In genomic region chr1:161162806-161163205, GRCh38 we compare ENCODE assay signal across 21 cellular contexts. TPM values are rescaled to one million over a fixed set of nuclear protein-coding genes. Genes with fewer than 3 reads are reported as not detected.
DNase-seq lines count a peak whose midpoint lies in the region; ATAC-seq and TF ChIP-seq lines count a peak whose summit lies in the region.
"Had no signal": no experiment of that assay in that cellular context is flagged by ENCODE, and none has a peak within 500 bp of the region (broad histone marks: within the 10 kb centered on the region; RNA-seq: fewer than 3 reads in every experiment).

No MANE protein-coding gene starts in this region.

- H4K20me1 ChIP-seq in OCI-LY7 (ENCODE audit: insufficient read depth, low read length) = no peaks in the 10 kb centered on the region

- POLR2A ChIA-PET in RWPE1 (lab: Yijun Ruan, JAX; ENCODE audit: low non-redundant PET) = no interaction called here
- POLR2A ChIA-PET in OCI-LY7 (lab: Charles Lee) = no interaction called here
- POLR2A ChIA-PET in activated CD4-positive, alpha-beta T cell treated with anti-CD3 and anti-CD28 coated beads for 36 hours (lab: Charles Lee) = no interaction called here

- no peak overlapping the region for H3K4me3 ChIP-seq in OCI-LY7 (ENCODE audit: low read depth, low read length, poor library complexity, severe bottlenecking)
- H3K4me3 ChIP-seq: heart right ventricle, left ventricle myocardium inferior had no signal

- no peak overlapping the region for H3K4me3 Mint-ChIP-seq in activated naive CD8-positive, alpha-beta T cell
- H3K4me3 Mint-ChIP-seq in activated naive CD8-positive, alpha-beta T cell treated with anti-CD3 and anti-CD28 coated beads for 36 hours = no peak overlapping the region
- peak overlapping the region; percentile 6 for H3K4me3 Mint-ChIP-seq in glutamatergic neuron (ENCODE audit: unreplicated experiment)
- H3K4me3 Mint-ChIP-seq in stimulated activated effector memory CD8-positive, alpha-beta T cell treated with anti-CD3 and anti-CD28 coated beads, Interleukin-12 subunit alpha, Interleukin-12 subunit beta, amount 100 ng/mL, for 72 hours = no peak overlapping the region
- H3K4me3 Mint-ChIP-seq in activated CD4-positive, alpha-beta T cell treated with anti-CD3 and anti-CD28 coated beads for 36 hours = no peak overlapping the region

- no peak overlapping the region for H2AFZ ChIP-seq in OCI-LY7 (ENCODE audit: low read length)

- H3K27ac Mint-ChIP-seq in activated naive CD8-positive, alpha-beta T cell = peak overlapping the region; percentile 31
- no peak overlapping the region for H3K27ac Mint-ChIP-seq in activated naive CD8-positive, alpha-beta T cell treated with anti-CD3 and anti-CD28 coated beads for 36 hours
- no peak overlapping the region for H3K27ac Mint-ChIP-seq in glutamatergic neuron (ENCODE audit: unreplicated experiment)
- H3K27ac Mint-ChIP-seq in stimulated activated effector memory CD8-positive, alpha-beta T cell treated with anti-CD3 and anti-CD28 coated beads, Interleukin-12 subunit alpha, Interleukin-12 subunit beta, amount 100 ng/mL, for 72 hours = peak overlapping the region; percentile 97
- H3K27ac Mint-ChIP-seq in activated CD4-positive, alpha-beta T cell treated with anti-CD3 and anti-CD28 coated beads for 36 hours = no peak overlapping the region

- H3K36me3 ChIP-seq in OCI-LY7 (ENCODE audit: insufficient read depth, low read length) = peaks cover 33% of the 10 kb centered on the region; the same call in 1 of the 2 replicates

- intact Hi-C loops in OCI-LY7 (cut with micrococcal nuclease; ENCODE audit: unreplicated experiment) = no loop called here
- intact Hi-C loops in activated CD4-positive, alpha-beta T cell treated with anti-CD3 and anti-CD28 coated beads for 36 hours (cut with DNase I, micrococcal nuclease) = no loop called here

- peaks cover 5% of the 10 kb centered on the region for H3K36me3 Mint-ChIP-seq in activated naive CD8-positive, alpha-beta T cell
- H3K36me3 Mint-ChIP-seq in activated naive CD8-positive, alpha-beta T cell treated with anti-CD3 and anti-CD28 coated beads for 36 hours = peaks cover 16% of the 10 kb centered on the region
- H3K36me3 Mint-ChIP-seq in glutamatergic neuron (ENCODE audit: unreplicated experiment) = no peaks in the 10 kb centered on the region
- peaks cover 74% of the 10 kb centered on the region for H3K36me3 Mint-ChIP-seq in stimulated activated effector memory CD8-positive, alpha-beta T cell treated with anti-CD3 and anti-CD28 coated beads, Interleukin-12 subunit alpha, Interleukin-12 subunit beta, amount 100 ng/mL, for 72 hours
- peaks cover 40% of the 10 kb centered on the region for H3K36me3 Mint-ChIP-seq in activated CD4-positive, alpha-beta T cell treated with anti-CD3 and anti-CD28 coated beads for 36 hours (ENCODE audit: low read depth)

- peaks cover 31% of the 10 kb centered on the region for H3K4me1 ChIP-seq in OCI-LY7 (ENCODE audit: insufficient read depth, low read length, poor library complexity, severe bottlenecking)

- H3K9me3 Mint-ChIP-seq in activated naive CD8-positive, alpha-beta T cell (ENCODE audit: low read depth) = no peaks in the 10 kb centered on the region
- H3K9me3 Mint-ChIP-seq in activated naive CD8-positive, alpha-beta T cell treated with anti-CD3 and anti-CD28 coated beads for 36 hours = no peaks in the 10 kb centered on the region
- peaks cover 11% of the 10 kb centered on the region for H3K9me3 Mint-ChIP-seq in glutamatergic neuron (ENCODE audit: unreplicated experiment)
- H3K9me3 Mint-ChIP-seq in stimulated activated effector memory CD8-positive, alpha-beta T cell treated with anti-CD3 and anti-CD28 coated beads, Interleukin-12 subunit alpha, Interleukin-12 subunit beta, amount 100 ng/mL, for 72 hours = no peaks in the 10 kb centered on the region
- no peaks in the 10 kb centered on the region for H3K9me3 Mint-ChIP-seq in activated CD4-positive, alpha-beta T cell treated with anti-CD3 and anti-CD28 coated beads for 36 hours (ENCODE audit: low read depth)

- ATAC-seq in stimulated activated effector memory CD8-positive, alpha-beta T cell treated with anti-CD3 and anti-CD28 coated beads, Interleukin-12 subunit alpha, Interleukin-12 subunit beta, amount 100 ng/mL, for 72 hours = no peak
- ATAC-seq in activated CD4-positive, alpha-beta T cell treated with anti-CD3 and anti-CD28 coated beads for 36 hours = no peak
- ATAC-seq: heart right ventricle, Right ventricle myocardium inferior had no signal

- TF ChIP-seq CTCF in RWPE1 (conservative IDR thresholded peaks at IDR 0.05; ENCODE audit: low read depth) (no peak), glutamatergic neuron (IDR thresholded peaks at IDR 0.05; ENCODE audit: partially characterized antibody, unreplicated experiment) (no peak), OCI-LY7 (conservative IDR thresholded peaks at IDR 0.05; ENCODE audit: low read length) (no peak)

- no peaks in the 10 kb centered on the region for H3K27me3 Mint-ChIP-seq in activated naive CD8-positive, alpha-beta T cell
- no peaks in the 10 kb centered on the region for H3K27me3 Mint-ChIP-seq in activated naive CD8-positive, alpha-beta T cell treated with anti-CD3 and anti-CD28 coated beads for 36 hours
- H3K27me3 Mint-ChIP-seq in glutamatergic neuron (ENCODE audit: unreplicated experiment) = peaks cover 13% of the 10 kb centered on the region
- H3K27me3 Mint-ChIP-seq in activated CD4-positive, alpha-beta T cell treated with anti-CD3 and anti-CD28 coated beads for 36 hours = no peaks in the 10 kb centered on the region

- H3K9me3 ChIP-seq in OCI-LY7 (ENCODE audit: low read length) = no peaks in the 10 kb centered on the region
- H3K9me3 ChIP-seq: heart right ventricle, left ventricle myocardium inferior had no signal

- no TSS peak for BruUV-seq in OCI-LY7 (replicated peaks; lab: Mats Ljungman, UMichigan)

- no peaks in the 10 kb centered on the region for H3K9me2 ChIP-seq in OCI-LY7 (ENCODE audit: insufficient read depth, low read length)

- CTCF ChIA-PET in RWPE1 (lab: Yijun Ruan, JAX) = no interaction called here
- CTCF ChIA-PET in OCI-LY7 (lab: Charles Lee; ENCODE audit: unreplicated experiment) = no interaction called here
- CTCF ChIA-PET in activated CD4-positive, alpha-beta T cell treated with anti-CD3 and anti-CD28 coated beads for 36 hours (lab: Charles Lee) = interaction anchor here (0.6 to 1.8 kb wide), 4 partner anchors 14 to 40 kb away, joined by 3 to 5 read pairs (median 3); partner anchors contain the start of genes B4GALT3 and NDUFS2

- H3K4me2 ChIP-seq in OCI-LY7 (ENCODE audit: low read length) = no peak overlapping the region

- H3K27ac ChIP-seq in RWPE1 (peak overlapping the region; percentile 25), OCI-LY7 (ENCODE audit: low read depth, low read length, poor library complexity, severe bottlenecking) (no peak overlapping the region)
- H3K27ac ChIP-seq: brain microvascular endothelial cell, heart right ventricle, left ventricle myocardium inferior had no signal

- H3K79me2 ChIP-seq in OCI-LY7 (ENCODE audit: insufficient read depth, low read depth, low read length) = peaks cover 4% of the 10 kb centered on the region; the same call in 1 of the 2 replicates

- H3K4me1 Mint-ChIP-seq in activated naive CD8-positive, alpha-beta T cell (ENCODE audit: low read depth) = peaks cover 54% of the 10 kb centered on the region
- peaks cover 47% of the 10 kb centered on the region for H3K4me1 Mint-ChIP-seq in activated naive CD8-positive, alpha-beta T cell treated with anti-CD3 and anti-CD28 coated beads for 36 hours
- peaks cover 18% of the 10 kb centered on the region for H3K4me1 Mint-ChIP-seq in glutamatergic neuron (ENCODE audit: low read depth, unreplicated experiment)
- H3K4me1 Mint-ChIP-seq in stimulated activated effector memory CD8-positive, alpha-beta T cell treated with anti-CD3 and anti-CD28 coated beads, Interleukin-12 subunit alpha, Interleukin-12 subunit beta, amount 100 ng/mL, for 72 hours = peaks cover 74% of the 10 kb centered on the region
- H3K4me1 Mint-ChIP-seq in activated CD4-positive, alpha-beta T cell treated with anti-CD3 and anti-CD28 coated beads for 36 hours = peaks cover 54% of the 10 kb centered on the region

- no peak for DNase-seq in activated naive CD8-positive, alpha-beta T cell treated with anti-CD3 and anti-CD28 coated beads for 36 hours
- DNase-seq in RWPE1 (ENCODE audit: low spot score) (no peak), glutamatergic neuron (no peak), NCI-H146 treated with DMSO at 0.1 percent for 48 hours (lab: John Stamatoyannopoulos, UW; ENCODE audit: unreplicated experiment) (no peak), OCI-LY7 (ENCODE audit: low spot score) (no peak)
- DNase-seq in stimulated activated effector memory CD8-positive, alpha-beta T cell treated with anti-CD3 and anti-CD28 coated beads, Interleukin-12 subunit alpha, Interleukin-12 subunit beta, amount 100 ng/mL, for 72 hours (ENCODE audit: low spot score in 2 of 2) = no peak
- DNase-seq in activated CD4-positive, alpha-beta T cell treated with anti-CD3 and anti-CD28 coated beads for 36 hours = no peak
- DNase-seq: activated naive CD4-positive, alpha-beta T cell treated with anti-CD3 and anti-CD28 coated beads, Interleukin-2, amount 50 U/mL, for 16 hours; brain microvascular endothelial cell; cortex of kidney; heart right ventricle; IMR-90; left ventricle myocardium inferior; MM.1S; NCI-H146; NCI-H2171 treated with DMSO at 0.1 percent for 48 hours; NCI-H748 treated with DMSO at 0.1 percent for 48 hours; retina; stimulated activated CD8-positive, alpha-beta memory T cell treated with anti-CD3 and anti-CD28 coated beads, Interleukin-4, amount 100 ng/mL, for 48 hours had no signal

RNA-seq across cellular contexts. Expression of gene PPOX, which starts 3.4 kb away (rescaled TPM):
- total RNA-seq in activated naive CD8-positive, alpha-beta T cell treated with anti-CD3 and anti-CD28 coated beads for 36 hours = 10 to 100 TPM; 20.1 to 20.8 TPM
- 53.2 TPM for total RNA-seq in glutamatergic neuron (ENCODE audit: unreplicated experiment)
- total RNA-seq in OCI-LY7 (2014; rRNA removed; shearing (Covaris generic)) = 40.1 and 42.0 TPM in 2 replicates
- 45.5 and 53.2 TPM in 2 replicates for total RNA-seq in OCI-LY7 (2022)
- total RNA-seq in activated CD4-positive, alpha-beta T cell treated with anti-CD3 and anti-CD28 coated beads for 36 hours = 10 to 100 TPM; 21.5 to 28.8 TPM

RNA-seq across cellular contexts. Expression of gene USP21, which starts 3.5 kb away (rescaled TPM):
- 10 to 100 TPM; 24.2 to 25.4 TPM for total RNA-seq in activated naive CD8-positive, alpha-beta T cell treated with anti-CD3 and anti-CD28 coated beads for 36 hours
- total RNA-seq in glutamatergic neuron (ENCODE audit: unreplicated experiment) (21.5 TPM), OCI-LY7 (2022) (29.5 and 34.0 TPM in 2 replicates)
- 18.4 and 19.6 TPM in 2 replicates for total RNA-seq in OCI-LY7 (2014; rRNA removed; shearing (Covaris generic))
- 10 to 100 TPM; 25.1 to 32.0 TPM for total RNA-seq in activated CD4-positive, alpha-beta T cell treated with anti-CD3 and anti-CD28 coated beads for 36 hours

RNA-seq across cellular contexts. Expression of gene UFC1, which starts 9.0 kb away (rescaled TPM):
- 10 to 100 TPM; 89.9 to 92.8 TPM for total RNA-seq in activated naive CD8-positive, alpha-beta T cell treated with anti-CD3 and anti-CD28 coated beads for 36 hours
- total RNA-seq in glutamatergic neuron (ENCODE audit: unreplicated experiment) = 59.2 TPM
- 61.2 and 87.7 TPM in 2 replicates for total RNA-seq in OCI-LY7 (2014; rRNA removed; shearing (Covaris generic))
- 79.4 and 80.9 TPM in 2 replicates for total RNA-seq in OCI-LY7 (2022)
- 10 to 100 TPM; 89.2 to 98.6 TPM for total RNA-seq in activated CD4-positive, alpha-beta T cell treated with anti-CD3 and anti-CD28 coated beads for 36 hours

RNA-seq across cellular contexts. Expression of gene B4GALT3, which starts 14.5 kb away (rescaled TPM):
- 10 to 100 TPM; 49.5 to 53.9 TPM for total RNA-seq in activated naive CD8-positive, alpha-beta T cell treated with anti-CD3 and anti-CD28 coated beads for 36 hours
- total RNA-seq in glutamatergic neuron (ENCODE audit: unreplicated experiment) (35.7 TPM), OCI-LY7 (2022) (41.7 and 49.8 TPM in 2 replicates)
- 36.2 and 39.1 TPM in 2 replicates for total RNA-seq in OCI-LY7 (2014; rRNA removed; shearing (Covaris generic))
- 10 to 100 TPM; 40.5 to 51.8 TPM for total RNA-seq in activated CD4-positive, alpha-beta T cell treated with anti-CD3 and anti-CD28 coated beads for 36 hours

RNA-seq across cellular contexts. Expression of gene DEDD, which starts 30.3 kb away (rescaled TPM):
- 10 to 100 TPM; 37.4 to 38.7 TPM for total RNA-seq in activated naive CD8-positive, alpha-beta T cell treated with anti-CD3 and anti-CD28 coated beads for 36 hours
- total RNA-seq in glutamatergic neuron (ENCODE audit: unreplicated experiment) = 34.6 TPM
- 21.1 and 28.5 TPM in 2 replicates for total RNA-seq in OCI-LY7 (2014; rRNA removed; shearing (Covaris generic))
- 36.9 and 41.9 TPM in 2 replicates for total RNA-seq in OCI-LY7 (2022)
- 10 to 100 TPM; 33.9 to 44.9 TPM for total RNA-seq in activated CD4-positive, alpha-beta T cell treated with anti-CD3 and anti-CD28 coated beads for 36 hours

Comparison
In these comparisons a context has a peak if more than half of its experiments do, and no peak if none do; other contexts are left out.
1. H3K27ac Mint-ChIP-seq: peak in activated naive CD8-positive, alpha-beta T cell (single experiment) and stimulated activated effector memory CD8-positive, alpha-beta T cell treated with anti-CD3 and anti-CD28 coated beads, Interleukin-12 subunit alpha, Interleukin-12 subunit beta, amount 100 ng/mL, for 72 hours (single experiment); none in activated naive CD8-positive, alpha-beta T cell treated with anti-CD3 and anti-CD28 coated beads for 36 hours (single experiment), glutamatergic neuron (single experiment) and activated CD4-positive, alpha-beta T cell treated with anti-CD3 and anti-CD28 coated beads for 36 hours (single experiment).